ENCODE assay signal across 8 cellular contexts in the genomic region with DNA sequence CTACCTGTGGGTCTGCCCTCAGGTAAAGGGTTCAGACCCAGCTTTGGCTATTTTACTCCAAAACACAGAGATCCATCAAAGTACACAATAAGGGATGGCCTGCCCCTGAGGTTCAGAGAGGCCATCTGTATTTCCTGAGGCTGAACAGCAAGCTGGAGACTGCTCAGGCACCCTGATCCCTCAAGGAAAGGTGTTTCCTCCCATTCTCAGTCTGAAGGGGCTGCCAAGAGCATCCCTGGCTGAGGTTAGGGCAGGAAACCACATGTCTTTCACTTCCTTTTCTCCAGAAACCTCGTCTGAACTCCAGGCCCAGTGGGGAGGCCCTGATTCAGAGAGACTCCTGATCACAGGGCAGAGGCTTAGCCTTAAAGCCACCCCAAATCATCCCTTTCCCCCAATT. TPM values are rescaled to one million over a fixed set of nuclear protein-coding genes. Genes with fewer than 3 reads are reported as not detected.
DNase-seq lines count a peak whose midpoint lies in the region; ATAC-seq and TF ChIP-seq lines count a peak whose summit lies in the region.

No MANE protein-coding gene starts in this region.

- ATAC-seq in GM18498 (IDR thresholded peaks at IDR 0.05; ENCODE audit: unreplicated experiment) (no peak), GM18867 (IDR thresholded peaks at IDR 0.05; ENCODE audit: unreplicated experiment) (no peak)

- H3K27ac Mint-ChIP-seq in nephron: peak overlapping the region; percentile 88 to 94 (median 90)

- peak overlapping the region; percentile 88 to 92 (median 90) for H3K4me3 Mint-ChIP-seq in nephron

- peak overlapping the region; percentile 86 for H3K4me3 ChIP-seq in coronary artery

- peak overlapping the region; percentile 68 to 94 for H3K27ac ChIP-seq in coronary artery

- DNase-seq in GM13976 (ENCODE audit: low spot score): peak; percentile 46
- DNase-seq in NAMALWA (ENCODE audit: low spot score): peak; percentile 64
- DNase-seq in coronary artery (ENCODE audit: low spot score): no peak
- no peak for DNase-seq in SK-N-DZ (ENCODE audit: low spot score)
- no peak for DNase-seq in NCI-H2107 (lab: John Stamatoyannopoulos, UW)

- H3K36me3 Mint-ChIP-seq in nephron (ENCODE audit: low read depth): peaks cover 22% of the 10 kb centered on the region

- peaks cover 19% of the 10 kb centered on the region for H3K4me1 Mint-ChIP-seq in nephron

- in situ Hi-C loops in GM13976 (cut with MboI; ENCODE audit: low sequenced_read_pairs, unreplicated experiment): no loop called here

- peaks cover 4% of the 10 kb centered on the region for H3K9me3 Mint-ChIP-seq in nephron

- no peaks in the 10 kb centered on the region for H3K27me3 Mint-ChIP-seq in nephron (ENCODE audit: low read depth)

- TF ChIP-seq CTCF in GM13976 (IDR thresholded peaks at IDR 0.05; ENCODE audit: borderline replicate concordance, control extremely low read depth, extremely low read depth, insufficient read depth, missing control alignments): no peak
- TF ChIP-seq CTCF in coronary artery (IDR thresholded peaks at IDR 0.05): no peak
- TF ChIP-seq CTCF in nephron (IDR thresholded peaks at IDR 0.05; ENCODE audit: unreplicated experiment in 3 of 3): no peak

RNA-seq across cellular contexts. Expression of a gene that starts 1.5 kb away (rescaled TPM):
- 6.5 and 10.1 TPM in 2 replicates for polyA plus RNA-seq in SK-N-DZ (2014; cell fraction: cytosol; rRNA removed)
- 10.5 and 12.5 TPM in 2 replicates for polyA plus RNA-seq in SK-N-DZ (2014; cell fraction: nucleus; rRNA removed)

RNA-seq across cellular contexts. Expression of a gene that starts 52.3 kb away (rescaled TPM):
- polyA plus RNA-seq in SK-N-DZ (2014; cell fraction: cytosol; rRNA removed): 184 and 226 TPM in 2 replicates
- 101 and 110 TPM in 2 replicates for polyA plus RNA-seq in SK-N-DZ (2014; cell fraction: nucleus; rRNA removed)

Comparison
In these comparisons a context has a peak if more than half of its experiments do, and no peak if none do; other contexts are left out.
1. DNase-seq: peak in GM13976 (single experiment) and NAMALWA (single experiment); none in coronary artery (single experiment), SK-N-DZ (single experiment) and NCI-H2107 (single experiment).